17 cellular contexts compared by ENCODE assay signal in the genomic region with DNA sequence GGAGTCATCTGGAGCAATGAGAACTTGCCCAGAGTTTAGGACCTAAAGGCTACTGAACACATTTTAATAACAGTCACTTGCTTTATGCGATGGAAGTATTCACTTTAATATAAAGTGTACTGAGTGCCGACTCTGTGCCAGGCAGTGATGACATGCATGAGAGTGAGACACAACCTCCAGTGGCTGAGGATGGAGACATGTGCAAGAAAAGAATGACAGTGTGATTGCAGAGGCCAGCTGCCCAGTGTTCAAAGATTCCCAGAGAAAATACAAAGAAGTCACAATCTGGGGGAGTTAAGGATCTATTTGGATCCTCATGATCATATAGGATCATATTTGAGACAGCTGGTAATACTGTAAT.
A peak's percentile ranks its signal among the peaks of the same experiment; 100 is the strongest.
DNase-seq lines count a peak whose midpoint lies in the region; ATAC-seq and TF ChIP-seq lines count a peak whose summit lies in the region.
"Had no signal": no experiment of that assay in that cellular context is flagged by ENCODE, and none has a peak within 500 bp of the region (broad histone marks: within the 10 kb centered on the region; RNA-seq: fewer than 3 reads in every experiment).

No MANE protein-coding gene starts in this region.

- no peak overlapping the region for H3K18ac ChIP-seq in mesenchymal stem cell (ENCODE audit: low read depth in 1 of 2, low read length in 2 of 2)

- no peaks in the 10 kb centered on the region for H3K36me3 ChIP-seq in PC-3 (ENCODE audit: low read depth, low read length)
- no peaks in the 10 kb centered on the region for H3K36me3 ChIP-seq in mesenchymal stem cell (ENCODE audit: control insufficient read depth in 1 of 2, insufficient read depth in 2 of 2, low read depth in 1 of 2, low read length in 2 of 2)
- H3K36me3 ChIP-seq in skeletal muscle satellite cell (ENCODE audit: insufficient read depth, low read length), result no peaks in the 10 kb centered on the region
- no peaks in the 10 kb centered on the region for H3K36me3 ChIP-seq in neural progenitor cell
- no peaks in the 10 kb centered on the region for H3K36me3 ChIP-seq in tibial artery

- H2BK15ac ChIP-seq in mesenchymal stem cell (ENCODE audit: low read depth, poor library complexity, severe bottlenecking), result no peak overlapping the region

- no peaks in the 10 kb centered on the region for H3K9me3 Mint-ChIP-seq in brain
- H3K9me3 Mint-ChIP-seq in neural progenitor cell, result no peaks in the 10 kb centered on the region
- H3K9me3 Mint-ChIP-seq: CD4-positive, alpha-beta T cell had no signal

- H3K4me2 ChIP-seq in PC-3 (ENCODE audit: low read length) (peak overlapping the region; percentile 7; the same call in 1 of the 2 replicates), mesenchymal stem cell (ENCODE audit: low read length, poor library complexity, severe bottlenecking) (no peak overlapping the region), skeletal muscle satellite cell (ENCODE audit: low read length) (peak overlapping the region; percentile 59), neural progenitor cell (no peak overlapping the region)

- no peak overlapping the region for H2BK120ac ChIP-seq in mesenchymal stem cell (ENCODE audit: low read depth, low read length)

- no peak overlapping the region for H2AFZ ChIP-seq in PC-3 (ENCODE audit: low read length)
- no peak overlapping the region for H2AFZ ChIP-seq in mesenchymal stem cell (ENCODE audit: low read depth, low read length)
- H2AFZ ChIP-seq in neural progenitor cell (replicated peaks), result no peak overlapping the region

- no peaks in the 10 kb centered on the region for H3K36me3 Mint-ChIP-seq in brain
- no peaks in the 10 kb centered on the region for H3K36me3 Mint-ChIP-seq in neural progenitor cell

- H3K9me3 ChIP-seq in PC-3 (ENCODE audit: low read length) (no peaks in the 10 kb centered on the region), mesenchymal stem cell (ENCODE audit: control insufficient read depth, low read length) (no peaks in the 10 kb centered on the region), skeletal muscle satellite cell (replicated peaks; ENCODE audit: low read length) (no peaks in the 10 kb centered on the region), neural progenitor cell (ENCODE audit: low read depth) (no peaks in the 10 kb centered on the region), tibial artery (no peaks in the 10 kb centered on the region)

- H3K27ac ChIP-seq in PC-3 (ENCODE audit: low read length), result no peak overlapping the region
- H3K27ac ChIP-seq in mesenchymal stem cell (ENCODE audit: low read length, poor library complexity, severe bottlenecking), result peak overlapping the region; percentile 71
- H3K27ac ChIP-seq in neural progenitor cell, result no peak overlapping the region
- no peak overlapping the region for H3K27ac ChIP-seq in tibial artery

- no peak overlapping the region for H2BK5ac ChIP-seq in mesenchymal stem cell (ENCODE audit: low read depth, low read length, poor library complexity, severe bottlenecking)

- no peaks in the 10 kb centered on the region for H4K20me1 ChIP-seq in PC-3 (ENCODE audit: low read length)
- H4K20me1 ChIP-seq in neural progenitor cell (ENCODE audit: low read depth), result no peaks in the 10 kb centered on the region

- no peaks in the 10 kb centered on the region for H3K9me2 ChIP-seq in PC-3 (replicated peaks; ENCODE audit: low read length)

- intact Hi-C loops in PC-3 (cut with micrococcal nuclease), result no loop called here
- intact Hi-C loops in tibial artery (cut with DNase I; ENCODE audit: low total_unique reads), result no loop called here

- CTCF ChIA-PET in PC-3 (lab: Charles Lee), result no interaction called here

- no peaks in the 10 kb centered on the region for H3F3A ChIP-seq in PC-3 (ENCODE audit: low read length, unreplicated experiment)
- no peaks in the 10 kb centered on the region for H3F3A ChIP-seq in neural progenitor cell (ENCODE audit: low read depth)

- no peak overlapping the region for H2BK12ac ChIP-seq in mesenchymal stem cell (ENCODE audit: low read length in 2 of 2)

- peak overlapping the region; percentile 95 for H2AK5ac ChIP-seq in mesenchymal stem cell (ENCODE audit: low read length, severe bottlenecking)

- H3K79me1 ChIP-seq in mesenchymal stem cell (replicated peaks; ENCODE audit: low read length, poor library complexity, severe bottlenecking), result no peaks in the 10 kb centered on the region

- no peak overlapping the region for H4K91ac ChIP-seq in mesenchymal stem cell (ENCODE audit: low read length)

- H3K4me1 ChIP-seq in PC-3 (ENCODE audit: insufficient read depth, low read length) (peaks cover 11% of the 10 kb centered on the region), mesenchymal stem cell (ENCODE audit: control insufficient read depth, insufficient read depth, low read depth, low read length) (peaks cover 19% of the 10 kb centered on the region), skeletal muscle satellite cell (ENCODE audit: control insufficient read depth, insufficient read depth, low read length) (peaks cover 47% of the 10 kb centered on the region), neural progenitor cell (no peaks in the 10 kb centered on the region), tibial artery (peaks cover 0 to 13% (median under 1%) of the 10 kb centered on the region in 4 donors)

- no peak overlapping the region for H3K14ac ChIP-seq in mesenchymal stem cell (ENCODE audit: low read length in 2 of 2)

- H3K27me3 ChIP-seq in PC-3 (ENCODE audit: low read length) (no peaks in the 10 kb centered on the region), mesenchymal stem cell (ENCODE audit: control insufficient read depth in 1 of 2, insufficient read depth in 1 of 2, low read length in 2 of 2) (no peaks in the 10 kb centered on the region), skeletal muscle satellite cell (ENCODE audit: control insufficient read depth, insufficient read depth, low read length) (no peaks in the 10 kb centered on the region), neural progenitor cell (no peaks in the 10 kb centered on the region), tibial artery (no peaks in the 10 kb centered on the region)

- H3K4ac ChIP-seq in mesenchymal stem cell (ENCODE audit: low read depth in 1 of 2, low read length in 2 of 2), result no peak overlapping the region

- no peak overlapping the region for H3K4me3 ChIP-seq in PC-3 (ENCODE audit: low read length)
- no peak overlapping the region for H3K4me3 ChIP-seq in mesenchymal stem cell (ENCODE audit: insufficient read depth in 1 of 2, low read depth in 1 of 2, low read length in 2 of 2)
- H3K4me3 ChIP-seq in skeletal muscle satellite cell (ENCODE audit: low read length), result peak overlapping the region; percentile 5
- H3K4me3 ChIP-seq in neural progenitor cell, result no peak overlapping the region
- H3K4me3 ChIP-seq in tibial artery, result no peak overlapping the region
- H3K4me3 ChIP-seq: K562 had no signal

- H3K23ac ChIP-seq in mesenchymal stem cell (ENCODE audit: low read length in 2 of 2), result no peak overlapping the region

- H3K79me2 ChIP-seq in PC-3 (ENCODE audit: low read length) (no peaks in the 10 kb centered on the region), neural progenitor cell (ENCODE audit: low read depth) (no peaks in the 10 kb centered on the region)

- no peak overlapping the region for H4K8ac ChIP-seq in mesenchymal stem cell (ENCODE audit: low read length)

- TF ChIP-seq CTCF in PC-3 (conservative IDR thresholded peaks at IDR 0.05; ENCODE audit: low read depth, low read length) (no peak), brain (conservative IDR thresholded peaks at IDR 0.05) (no peak), neural progenitor cell (IDR thresholded peaks at IDR 0.05) (no peak), tibial artery (IDR thresholded peaks at IDR 0.05) (no peak)

- no peaks in the 10 kb centered on the region for H3K27me3 Mint-ChIP-seq in brain
- H3K27me3 Mint-ChIP-seq in neural progenitor cell (ENCODE audit: insufficient read depth, low read depth), result peaks cover 2% of the 10 kb centered on the region

- BruUV-seq in PC-3 (replicated peaks; lab: Mats Ljungman, UMichigan), result no TSS peak

- H3K4me3 Mint-ChIP-seq in brain, result peak overlapping the region in 1 of 5 experiments; percentile 23
- H3K4me3 Mint-ChIP-seq in neural progenitor cell, result no peak overlapping the region
- H3K4me3 Mint-ChIP-seq: B cell; CD4-positive, alpha-beta T cell had no signal

- no peak for ATAC-seq in PC-3
- no peak for ATAC-seq in GM21381 (IDR thresholded peaks at IDR 0.05; ENCODE audit: unreplicated experiment)
- ATAC-seq: K562, Panc1, Right ventricle myocardium inferior had no signal

- no peak overlapping the region for H3K9ac ChIP-seq in PC-3 (ENCODE audit: low read length)
- no peak overlapping the region for H3K9ac ChIP-seq in mesenchymal stem cell (ENCODE audit: low read length)
- H3K9ac ChIP-seq in skeletal muscle satellite cell (ENCODE audit: low read depth, low read length), result no peak overlapping the region
- H3K9ac ChIP-seq in neural progenitor cell, result no peak overlapping the region

- H3K4me1 Mint-ChIP-seq in brain (peaks cover 73% of the 10 kb centered on the region), neural progenitor cell (peaks cover 25% of the 10 kb centered on the region)
- H3K4me1 Mint-ChIP-seq: B cell had no signal

- WGBS in mesenchymal stem cell, result 96% methylated on average over 2 of the region's 2 CpGs

- no peak for DNase-seq in PC-3
- DNase-seq in mesenchymal stem cell, result no peak
- DNase-seq in neural progenitor cell (ENCODE audit: low spot score), result no peak
- DNase-seq in CD1c-positive myeloid dendritic cell (ENCODE audit: extremely low spot score), result no peak
- no peak for DNase-seq in tibial artery
- DNase-seq: CD4-positive, alpha-beta T cell; DMS53; NCI-H1092; NCI-H2227 treated with DMSO at 0.1 percent for 48 hours; NCI-H524 had no signal

- POLR2A ChIA-PET in PC-3 (lab: Charles Lee; ENCODE audit: unreplicated experiment), result no interaction called here

- H3K27ac Mint-ChIP-seq in brain (peak overlapping the region in 3 of 5 experiments; percentile 50 to 63 (median 62)), neural progenitor cell (no peak overlapping the region)
- H3K27ac Mint-ChIP-seq: B cell; CD4-positive, alpha-beta T cell had no signal

Comparison
In these comparisons a context has a peak if more than half of its experiments do, and no peak if none do; other contexts are left out.
1. H3K4me2 ChIP-seq: peak in PC-3 (single experiment) and skeletal muscle satellite cell (single experiment); none in mesenchymal stem cell (single experiment) and neural progenitor cell (single experiment).